Comparison of ENCODE assay signal across 8 cellular contexts in genomic region chrX:15853586-15854079, GRCh38. TPM values are rescaled to one million over a fixed set of nuclear protein-coding genes. Genes with fewer than 3 reads are reported as not detected.
DNase-seq lines count a peak whose midpoint lies in the region; ATAC-seq and TF ChIP-seq lines count a peak whose summit lies in the region.

No MANE protein-coding gene starts in this region.

- H4K91ac ChIP-seq in neuronal stem cell (ENCODE audit: low read depth, low read length, poor library complexity): no peak overlapping the region

- DNase-seq in Daoy (ENCODE audit: low read depth) (peak; percentile 9), neuronal stem cell (ENCODE audit: low spot score) (no peak), OCI-M2 (lab: John Stamatoyannopoulos, UW; ENCODE audit: unreplicated experiment) (no peak), GM03348 (ENCODE audit: low spot score) (no peak), putamen (ENCODE audit: low spot score) (no peak)
- no peak for DNase-seq in effector memory CD4-positive, alpha-beta T cell

- no peak overlapping the region for H2AFZ ChIP-seq in OCI-LY1 (ENCODE audit: low read length)
- peak overlapping the region; percentile 88 for H2AFZ ChIP-seq in neuronal stem cell (ENCODE audit: low read length)

- no peak overlapping the region for H2BK12ac ChIP-seq in neuronal stem cell (ENCODE audit: low read length)

- H3F3A ChIP-seq in OCI-LY1 (ENCODE audit: insufficient read depth, low read length): no peaks in the 10 kb centered on the region

- H3K27ac ChIP-seq in OCI-LY1 (ENCODE audit: low read depth, low read length, poor library complexity, severe bottlenecking): no peak overlapping the region
- peak overlapping the region; percentile 66 for H3K27ac ChIP-seq in effector memory CD4-positive, alpha-beta T cell (ENCODE audit: insufficient read depth, low read length, poor library complexity, severe bottlenecking)
- peak overlapping the region; percentile 45 for H3K27ac ChIP-seq in neuronal stem cell (replicated peaks; ENCODE audit: low read length)

- H3K27me3 ChIP-seq in OCI-LY1 (ENCODE audit: insufficient read depth, low read length): no peaks in the 10 kb centered on the region
- H3K27me3 ChIP-seq in effector memory CD4-positive, alpha-beta T cell (replicated peaks; ENCODE audit: control insufficient read depth, insufficient read depth, low read length, poor library complexity, severe bottlenecking): no peaks in the 10 kb centered on the region
- no peaks in the 10 kb centered on the region for H3K27me3 ChIP-seq in neuronal stem cell (ENCODE audit: control insufficient read depth in 3 of 3, insufficient read depth in 3 of 3, low read depth in 1 of 3, low read length in 3 of 3)

- no peak overlapping the region for H3K4ac ChIP-seq in neuronal stem cell (ENCODE audit: low read length)

- H3K79me1 ChIP-seq in neuronal stem cell (ENCODE audit: low read depth, low read length): no peaks in the 10 kb centered on the region

- peaks cover 41% of the 10 kb centered on the region for H3K4me1 ChIP-seq in OCI-LY1 (ENCODE audit: insufficient read depth, low read length, severe bottlenecking)
- peaks cover 4% of the 10 kb centered on the region for H3K4me1 ChIP-seq in effector memory CD4-positive, alpha-beta T cell (ENCODE audit: control insufficient read depth, insufficient read depth, low read length, poor library complexity, severe bottlenecking)
- peaks cover 0 to 25% of the 10 kb centered on the region in 2 donors for H3K4me1 ChIP-seq in neuronal stem cell (ENCODE audit: control insufficient read depth in 2 of 2, insufficient read depth in 1 of 2, low read depth in 1 of 2, low read length in 2 of 2)

- no peaks in the 10 kb centered on the region for H4K20me1 ChIP-seq in OCI-LY1 (ENCODE audit: insufficient read depth, low read length)

- H3K36me3 ChIP-seq in OCI-LY1 (ENCODE audit: insufficient read depth, low read length): peaks cover 8% of the 10 kb centered on the region; the same call in 1 of the 2 replicates
- H3K36me3 ChIP-seq in effector memory CD4-positive, alpha-beta T cell (ENCODE audit: control insufficient read depth, insufficient read depth, low read length): no peaks in the 10 kb centered on the region
- peaks cover 3 to 40% of the 10 kb centered on the region in 2 donors for H3K36me3 ChIP-seq in neuronal stem cell (replicated peaks in 1 of 2; ENCODE audit: control insufficient read depth in 2 of 2, insufficient read depth in 2 of 2, low read length in 2 of 2)

- H3K4me2 ChIP-seq in OCI-LY1 (ENCODE audit: low read length) (peak overlapping the region; percentile 91), neuronal stem cell (ENCODE audit: insufficient read depth, low read length, poor library complexity, severe bottlenecking) (peak overlapping the region; percentile 31)

- no peak overlapping the region for H2BK120ac ChIP-seq in neuronal stem cell (ENCODE audit: low read depth, low read length)

- H3K9me2 ChIP-seq in OCI-LY1 (ENCODE audit: low read depth, low read length): no peaks in the 10 kb centered on the region

- H4K8ac ChIP-seq in neuronal stem cell (ENCODE audit: low read depth, low read length): no peak overlapping the region

- no peak overlapping the region for H2BK15ac ChIP-seq in neuronal stem cell (ENCODE audit: low read length)

- no CpG with 5 or more reads among the region's 14 CpGs for WGBS in neuronal stem cell (ENCODE audit: extremely low coverage in 2 of 2, insufficient read length in 2 of 2, insufficient replicate concordance in 1 of 2), 2 donors

- ATAC-seq in GM21619 (IDR thresholded peaks at IDR 0.05; ENCODE audit: unreplicated experiment): no peak

- TF ChIP-seq CTCF in OCI-LY1 (IDR thresholded peaks at IDR 0.05; ENCODE audit: low read length): no peak

- H3K9ac ChIP-seq in OCI-LY1 (ENCODE audit: low read length) (peak overlapping the region; percentile 91), neuronal stem cell (ENCODE audit: low read depth, low read length, poor library complexity) (no peak overlapping the region)

- no peak overlapping the region for H2BK5ac ChIP-seq in neuronal stem cell (ENCODE audit: low read length)

- H3K18ac ChIP-seq in neuronal stem cell (ENCODE audit: low read length): no peak overlapping the region

- no peak overlapping the region for H2AK5ac ChIP-seq in neuronal stem cell (ENCODE audit: low read depth, low read length)

- H3K23ac ChIP-seq in neuronal stem cell (ENCODE audit: low read depth, low read length, poor library complexity): no peak overlapping the region

- H3K79me2 ChIP-seq in OCI-LY1 (ENCODE audit: insufficient read depth, low read length): peaks cover 10% of the 10 kb centered on the region; the same call in 1 of the 2 replicates

- H3K4me3 ChIP-seq in OCI-LY1 (ENCODE audit: low read depth, low read length, poor library complexity, severe bottlenecking): peak overlapping the region; percentile 98
- peak overlapping the region; percentile 71 for H3K4me3 ChIP-seq in effector memory CD4-positive, alpha-beta T cell (ENCODE audit: insufficient read depth, low read depth, low read length, poor library complexity, severe bottlenecking)
- H3K4me3 ChIP-seq in neuronal stem cell (ENCODE audit: low read length in 2 of 2): peak overlapping the region; percentile 69 to 88

- H3K14ac ChIP-seq in neuronal stem cell (ENCODE audit: low read length): no peak overlapping the region

- H3K9me3 ChIP-seq in OCI-LY1 (ENCODE audit: low read length) (no peaks in the 10 kb centered on the region), neuronal stem cell (replicated peaks in 1 of 2; ENCODE audit: control insufficient read depth in 2 of 2, insufficient read depth in 1 of 2, low read depth in 1 of 2, low read length in 2 of 2) (no peaks in the 10 kb centered on the region)
- H3K9me3 ChIP-seq in effector memory CD4-positive, alpha-beta T cell (ENCODE audit: control insufficient read depth, low read length): no peaks in the 10 kb centered on the region

RNA-seq across cellular contexts. Expression of gene AP1S2, which starts 1.0 kb away (rescaled TPM):
- total RNA-seq in Daoy (2014; rRNA removed; shearing (Covaris generic)): 26.6 and 47.9 TPM in 2 replicates
- polyA plus RNA-seq in neuronal stem cell (2013, experiment 1 of 2): 88.1 TPM
- 91.4 TPM for polyA plus RNA-seq in neuronal stem cell (2013, experiment 2 of 2)
